In the genomic region with DNA sequence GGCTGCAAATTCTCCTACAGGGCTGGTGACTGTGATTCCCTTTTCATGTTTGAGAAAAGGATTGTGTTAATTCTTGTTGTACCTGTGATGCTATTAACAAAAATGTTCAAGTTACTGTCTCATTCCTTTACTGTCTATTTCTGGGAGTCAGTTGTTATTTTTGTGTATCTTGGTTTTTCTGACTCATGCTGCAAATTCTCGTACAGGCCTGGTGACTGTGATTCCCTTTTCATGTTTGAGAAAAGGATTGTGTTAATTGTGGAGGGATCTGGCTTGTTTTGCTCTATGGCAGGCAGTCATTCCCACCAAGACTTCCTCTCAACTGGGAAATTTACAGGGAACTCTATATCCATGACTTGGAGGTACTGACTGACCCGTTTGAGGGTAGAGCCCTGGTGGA, we compare ENCODE assay signal across 14 cellular contexts.
DNase-seq lines count a peak whose midpoint lies in the region; ATAC-seq and TF ChIP-seq lines count a peak whose summit lies in the region.
"Had no signal": no experiment of that assay in that cellular context is flagged by ENCODE, and none has a peak within 500 bp of the region (broad histone marks: within the 10 kb centered on the region; RNA-seq: fewer than 3 reads in every experiment).

No MANE protein-coding gene starts in this region.

- DNase-seq in AG10803 (ENCODE audit: low read depth): peak; percentile 78
- DNase-seq in M059J (ENCODE audit: low read depth): peak; percentile 66
- peak; percentile 81 for DNase-seq in choroid plexus epithelial cell (ENCODE audit: low read depth)
- DNase-seq in mesenteric fat pad (ENCODE audit: low spot score): no peak
- no peak for DNase-seq in left ventricle myocardium inferior
- DNase-seq in NOMO-1 treated with DMSO at 0.1 percent for 48 hours (lab: John Stamatoyannopoulos, UW; ENCODE audit: unreplicated experiment): no peak
- DNase-seq: activated naive CD4-positive, alpha-beta T cell; DMS79 treated with DMSO at 0.1 percent for 48 hours; midbrain; NCI-H2081; stimulated activated CD4-positive, alpha-beta T cell treated with anti-CD3 and anti-CD28 coated beads, Interleukin-15, amount 100 ng/mL, for 24 hours had no signal

- H3K36me3 ChIP-seq in mesodermal cell (ENCODE audit: control insufficient read depth, insufficient read depth, low read length) (no peaks in the 10 kb centered on the region), left ventricle myocardium inferior (no peaks in the 10 kb centered on the region)

- 43% methylated on average over 1 of the region's 2 CpGs; no CpG with 5 or more reads in 1 of the 2 experiments for WGBS in mesodermal cell (ENCODE audit: insufficient coverage in 2 of 2), 2 experiments

- ATAC-seq in GM19452 (IDR thresholded peaks at IDR 0.05; ENCODE audit: unreplicated experiment): no peak

- H3K9me3 ChIP-seq in mesodermal cell (ENCODE audit: control insufficient read depth, low read length) (no peaks in the 10 kb centered on the region), left ventricle myocardium inferior (replicated peaks) (no peaks in the 10 kb centered on the region)

- H3K27ac ChIP-seq in mesodermal cell (ENCODE audit: low read depth, low read length, severe bottlenecking): peak overlapping the region; percentile 78
- H3K27ac ChIP-seq in left ventricle myocardium inferior (replicated peaks): no peak overlapping the region
- H3K27ac ChIP-seq: parathyroid adenoma had no signal

- no peak overlapping the region for H3K4me3 ChIP-seq in AG10803 (ENCODE audit: low read length)
- no peak overlapping the region for H3K4me3 ChIP-seq in choroid plexus epithelial cell (ENCODE audit: low read depth, low read length)
- no peak overlapping the region for H3K4me3 ChIP-seq in mesodermal cell (ENCODE audit: extremely low read depth, insufficient read depth, low read length, poor library complexity, severe bottlenecking)
- no peak overlapping the region for H3K4me3 ChIP-seq in left ventricle myocardium inferior

- H3K27me3 ChIP-seq in left ventricle myocardium inferior (ENCODE audit: low read depth): no peaks in the 10 kb centered on the region

- TF ChIP-seq CTCF in AG10803 (conservative IDR thresholded peaks at IDR 0.05; ENCODE audit: low read length) (no peak), choroid plexus epithelial cell (conservative IDR thresholded peaks at IDR 0.05; ENCODE audit: low read depth, low read length) (no peak), left ventricle myocardium inferior (IDR thresholded peaks at IDR 0.05; ENCODE audit: borderline replicate concordance) (no peak)

- H3K4me1 ChIP-seq in mesodermal cell (ENCODE audit: control insufficient read depth, insufficient read depth, low read length, poor library complexity, severe bottlenecking) (peaks cover 8% of the 10 kb centered on the region), left ventricle myocardium inferior (no peaks in the 10 kb centered on the region)
- H3K4me1 ChIP-seq: parathyroid adenoma had no signal

- intact Hi-C loops in left ventricle myocardium inferior (cut with micrococcal nuclease): no loop called here

Comparison
In these comparisons a context has a peak if more than half of its experiments do, and no peak if none do; other contexts are left out.
1. DNase-seq: peak in AG10803 (single experiment), M059J (single experiment) and choroid plexus epithelial cell (single experiment); none in mesenteric fat pad (single experiment), left ventricle myocardium inferior (single experiment) and NOMO-1 treated with DMSO at 0.1 percent for 48 hours (single experiment).